ENCODE assay signal across 20 cellular contexts in the genomic region with DNA sequence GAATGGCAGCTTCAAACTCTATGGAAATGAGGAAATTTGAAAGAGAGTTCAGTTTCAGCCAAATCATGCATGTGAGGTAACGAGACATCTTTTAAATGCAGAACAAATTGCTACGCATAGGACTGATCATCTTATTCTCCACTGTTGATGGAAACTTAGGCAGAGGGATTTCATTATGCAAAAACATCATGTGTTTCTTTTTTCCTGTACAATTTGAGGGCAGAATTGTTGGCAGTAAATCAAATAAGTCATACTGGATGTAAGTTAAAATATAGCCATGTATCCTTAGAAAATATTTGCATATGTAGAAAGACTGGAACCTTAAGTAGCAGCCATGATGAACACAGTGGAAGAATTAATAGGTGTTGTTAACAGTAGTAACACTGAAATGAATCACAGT.
DNase-seq lines count a peak whose midpoint lies in the region; ATAC-seq, FAIRE-seq and TF ChIP-seq lines count a peak whose summit lies in the region.
"Had no signal": no experiment of that assay in that cellular context is flagged by ENCODE, and none has a peak within 500 bp of the region (broad histone marks: within the 10 kb centered on the region; RNA-seq: fewer than 3 reads in every experiment).

No MANE protein-coding gene starts in this region.

- H3K4me1 ChIP-seq in A549 (no peaks in the 10 kb centered on the region), IMR-90 (ENCODE audit: control insufficient read depth, insufficient read depth, low read length) (no peaks in the 10 kb centered on the region)

- no peak for TF ChIP-seq RAD21 in A549 (conservative IDR thresholded peaks at IDR 0.05 in 1 of 2, IDR thresholded peaks at IDR 0.05 in 1 of 2)
- no peak for TF ChIP-seq RAD21 in IMR-90 (IDR thresholded peaks at IDR 0.05; ENCODE audit: low read length)

- H3K14ac ChIP-seq in IMR-90 (replicated peaks; ENCODE audit: low read depth, low read length) = no peak overlapping the region

- H3K4me3 Mint-ChIP-seq in memory B cell = no peak overlapping the region
- no peak overlapping the region for H3K4me3 Mint-ChIP-seq in T-cell
- H3K4me3 Mint-ChIP-seq: CD4-positive, alpha-beta memory T cell; GM23338; H9 had no signal

- H4K8ac ChIP-seq in IMR-90 (ENCODE audit: low read depth in 2 of 2, low read length in 2 of 2) = no peak overlapping the region

- ATAC-seq in A549 = no peak
- ATAC-seq in IMR-90 (ENCODE audit: low read depth) = no peak
- no peak for ATAC-seq in memory B cell (ENCODE audit: low read depth)
- no peak for ATAC-seq in HG02885 (IDR thresholded peaks at IDR 0.05; ENCODE audit: poor library complexity, unreplicated experiment)
- ATAC-seq in T-cell (replicated peaks in 1 of 4) = no peak
- ATAC-seq: GM12878, GM23338, HCT116 had no signal

- H3K4me3 ChIP-seq in A549 (no peak overlapping the region), IMR-90 (ENCODE audit: insufficient read depth, low read depth, low read length) (no peak overlapping the region), fibroblast of mammary gland (ENCODE audit: control insufficient read depth, low read depth, low read length) (no peak overlapping the region)
- H3K4me3 ChIP-seq: GM12878, GM23338 had no signal

- H3K79me1 ChIP-seq in IMR-90 (ENCODE audit: low read depth in 1 of 2, low read length in 2 of 2) = peaks cover 0 to 3% of the 10 kb centered on the region in 2 experiments; a peak in 1 of 4 replicates

- H4K91ac ChIP-seq in IMR-90 (ENCODE audit: insufficient read depth, low read depth, low read length) = no peak overlapping the region

- in situ Hi-C loops in IMR-90 (cut with MboI; ENCODE audit: low sequenced_read_pairs) = no loop called here

- peak; percentile 82 for FAIRE-seq in A549 (lab: Jason Lieb, UNC)
- FAIRE-seq: GM12878, GM19239 had no signal

- no peak overlapping the region for H4K5ac ChIP-seq in IMR-90 (ENCODE audit: low read depth, low read length)

- dilution Hi-C loops in IMR-90 (cut with HindIII; ENCODE audit: low sequenced_read_pairs, unreplicated experiment) = no loop called here

- H3K18ac ChIP-seq in IMR-90 (ENCODE audit: low read depth, low read length) = no peak overlapping the region

- H3K36me3 Mint-ChIP-seq in memory B cell (peaks cover 26% of the 10 kb centered on the region), T-cell (no peaks in the 10 kb centered on the region)
- H3K36me3 Mint-ChIP-seq: CD4-positive, alpha-beta memory T cell had no signal

- intact Hi-C loops in IMR-90 (cut with micrococcal nuclease) = no loop called here

- no peak overlapping the region for H3K23ac ChIP-seq in IMR-90 (ENCODE audit: low read depth, low read length)

- H3K27ac ChIP-seq in A549 = no peak overlapping the region
- H3K27ac ChIP-seq in IMR-90 (ENCODE audit: insufficient read depth, low read length) = no peak overlapping the region

- H3K9me3 ChIP-seq in A549 (no peaks in the 10 kb centered on the region), IMR-90 (ENCODE audit: control insufficient read depth, insufficient read depth, low read length) (no peaks in the 10 kb centered on the region)

- POLR2A ChIA-PET in A549 (lab: Yijun Ruan, JAX) (no interaction called here), IMR-90 (lab: Charles Lee; ENCODE audit: unreplicated experiment) (interaction anchor here (0.6 kb wide), 1 partner anchor 14 kb away, joined by 17 read pairs; no protein-coding TSS in a partner anchor), T-cell (lab: Charles Lee) (no interaction called here)

- H3K4me2 ChIP-seq in A549 (no peak overlapping the region), IMR-90 (ENCODE audit: low read depth, low read length) (no peak overlapping the region)
- H3K4me2 ChIP-seq: GM23338 had no signal

- H3K9ac ChIP-seq in IMR-90 (ENCODE audit: low read depth, low read length) = no peak overlapping the region

- DNase-seq in A549 (ENCODE audit: low read depth in 1 of 2, low spot score in 1 of 2) (no peak), IMR-90 (peak; percentile 23), fibroblast of mammary gland (ENCODE audit: low read depth) (peak; percentile 24), memory B cell (ENCODE audit: low spot score in 2 of 2) (no peak), NCI-H524 (lab: John Stamatoyannopoulos, UW) (no peak), T-cell (no peak)
- DNase-seq: 8988T; C1 segment of cervical spinal cord; Calu3; CD4-positive, alpha-beta memory T cell; COR-L47; DMS153; DND-41; GDM1; H9 had no signal

- 38% methylated on average over 2 of the region's 2 CpGs for WGBS in A549 (ENCODE audit: missing lambda C conversion rate)
- WGBS in IMR-90 (ENCODE audit: extremely low coverage in 2 of 2, insufficient read length in 1 of 2), 2 experiments = no CpG with 5 or more reads among the region's 2 CpGs

- no peak overlapping the region for H3K56ac ChIP-seq in IMR-90 (ENCODE audit: extremely low read depth, insufficient read depth, low read length)

- peaks cover 3% of the 10 kb centered on the region; the same call in 1 of the 2 replicates for H3K9me1 ChIP-seq in IMR-90 (ENCODE audit: insufficient read depth, low read length)

- H3K4me1 Mint-ChIP-seq in memory B cell = peaks cover 5% of the 10 kb centered on the region
- H3K4me1 Mint-ChIP-seq in T-cell = no peaks in the 10 kb centered on the region
- H3K4me1 Mint-ChIP-seq: CD4-positive, alpha-beta memory T cell had no signal

- H3K27me3 Mint-ChIP-seq in memory B cell (no peaks in the 10 kb centered on the region), T-cell (no peaks in the 10 kb centered on the region)
- H3K27me3 Mint-ChIP-seq: CD4-positive, alpha-beta memory T cell had no signal

- H2AK5ac ChIP-seq in IMR-90 (ENCODE audit: low read depth, low read length) = no peak overlapping the region

- H2AFZ ChIP-seq in IMR-90 (replicated peaks; ENCODE audit: low read length, poor library complexity) = no peak overlapping the region
- H2AFZ ChIP-seq: GM23338 had no signal

- BruUV-seq in IMR-90 (replicated peaks; lab: Mats Ljungman, UMichigan) = no TSS peak

- H3K9me3 Mint-ChIP-seq in memory B cell (no peaks in the 10 kb centered on the region), T-cell (peaks cover 0 to 5% (median 0%) of the 10 kb centered on the region in 3 donors)
- H3K9me3 Mint-ChIP-seq: GM23338, H9 had no signal

- TF ChIP-seq CTCF in A549 (IDR thresholded peaks at IDR 0.05) (no peak), IMR-90 (conservative IDR thresholded peaks at IDR 0.05; ENCODE audit: low read depth, low read length) (no peak), fibroblast of mammary gland (conservative IDR thresholded peaks at IDR 0.05; ENCODE audit: control insufficient read depth, insufficient read depth, low read depth, low read length) (no peak)

- no peak for TF ChIP-seq EP300 in A549 (IDR thresholded peaks at IDR 0.05)

- no peak overlapping the region for H2BK15ac ChIP-seq in IMR-90 (ENCODE audit: low read depth, low read length)

- H3K4ac ChIP-seq in IMR-90 (ENCODE audit: low read depth, low read length) = no peak overlapping the region

- H2BK20ac ChIP-seq in IMR-90 (ENCODE audit: low read depth, low read length) = no peak overlapping the region

- H3K36me3 ChIP-seq in IMR-90 (ENCODE audit: control insufficient read depth, insufficient read depth, low read length) = no peaks in the 10 kb centered on the region

- TF ChIP-seq POLR2A in A549 (IDR thresholded peaks at IDR 0.05; ENCODE audit: low read length) (no peak), IMR-90 (IDR thresholded peaks at IDR 0.05; ENCODE audit: low read depth, low read length) (no peak)

- H2BK120ac ChIP-seq in IMR-90 (ENCODE audit: low read depth, low read length) = no peak overlapping the region

- no peaks in the 10 kb centered on the region for H4K20me1 ChIP-seq in IMR-90 (ENCODE audit: insufficient read depth, low read length)

- H3K27ac Mint-ChIP-seq in memory B cell (peak overlapping the region; percentile 47), T-cell (no peak overlapping the region)
- H3K27ac Mint-ChIP-seq: CD4-positive, alpha-beta memory T cell; GM23338; H9 had no signal

- no peak overlapping the region for H2BK5ac ChIP-seq in IMR-90 (ENCODE audit: low read depth, low read length, poor library complexity, severe bottlenecking)

- no peaks in the 10 kb centered on the region for H3K27me3 ChIP-seq in IMR-90 (ENCODE audit: control insufficient read depth, insufficient read depth, low read length)

- no peak overlapping the region for H2AK9ac ChIP-seq in IMR-90 (replicated peaks; ENCODE audit: low read depth, low read length, poor library complexity)

- CTCF ChIA-PET in A549 (lab: Yijun Ruan, JAX) = no interaction called here
- CTCF ChIA-PET in IMR-90 (lab: Yijun Ruan, JAX) = no interaction called here
- CTCF ChIA-PET in T-cell (lab: Charles Lee) = no interaction called here

TF ChIP-seq in A549, 52 proteins besides CTCF, POLR2A, EP300 and RAD21 (continues in another document):
- TF ChIP-seq ZNF302 (CRISPR knock-in tag; IDR thresholded peaks at IDR 0.05) = no peak

TF ChIP-seq in IMR-90, 13 proteins besides CTCF, POLR2A, EP300 and RAD21 (continues in another document):
- TF ChIP-seq USF2 (IDR thresholded peaks at IDR 0.05; ENCODE audit: low read depth, low read length) (no peak), SMC3 (IDR thresholded peaks at IDR 0.05; ENCODE audit: low read depth, low read length) (no peak), BHLHE40 (IDR thresholded peaks at IDR 0.05; ENCODE audit: low read depth, low read length) (no peak), NFE2L2 (IDR thresholded peaks at IDR 0.05; ENCODE audit: low read depth, low read length) (no peak), MXI1 (IDR thresholded peaks at IDR 0.05; ENCODE audit: borderline replicate concordance, low read depth, low read length) (no peak), CHD1 (IDR thresholded peaks at IDR 0.05; ENCODE audit: low read depth, low read length) (no peak), MAFK (IDR thresholded peaks at IDR 0.05; ENCODE audit: low read depth, low read length) (no peak), ELK1 (IDR thresholded peaks at IDR 0.05; ENCODE audit: borderline replicate concordance, low read depth, low read length) (no peak), RCOR1 (IDR thresholded peaks at IDR 0.05; ENCODE audit: insufficient replicate concordance, low read length) (no peak), RFX5 (IDR thresholded peaks at IDR 0.05; ENCODE audit: low read depth, low read length) (no peak)

Comparison
In these comparisons a context has a peak if more than half of its experiments do, and no peak if none do; other contexts are left out.
1. DNase-seq: peak in IMR-90 (single experiment) and fibroblast of mammary gland (single experiment); none in A549 (0 of 2), memory B cell (0 of 2), NCI-H524 (0 of 2) and T-cell (0 of 34).